Comparison of ENCODE assay signal across 17 cellular contexts in genomic region chr7:147412782-147413186, GRCh38.
A peak's percentile ranks its signal among the peaks of the same experiment; 100 is the strongest.
DNase-seq lines count a peak whose midpoint lies in the region; ATAC-seq and TF ChIP-seq lines count a peak whose summit lies in the region.
"Had no signal": no experiment of that assay in that cellular context is flagged by ENCODE, and none has a peak within 500 bp of the region (broad histone marks: within the 10 kb centered on the region; RNA-seq: fewer than 3 reads in every experiment).

No MANE protein-coding gene starts in this region.

- intact Hi-C loops in prostate gland (cut with DNase I) = no loop called here

- no peak for TF ChIP-seq POLR2A in prostate gland (IDR thresholded peaks at IDR 0.05)

- TF ChIP-seq CTCF in prostate gland (IDR thresholded peaks at IDR 0.05) = no peak

- H3K4me1 ChIP-seq in SJSA1 (replicated peaks) = peaks cover 44% of the 10 kb centered on the region
- H3K4me1 ChIP-seq in prostate gland (replicated peaks) = no peaks in the 10 kb centered on the region

- H3K27me3 ChIP-seq in SJSA1 (replicated peaks) (no peaks in the 10 kb centered on the region), prostate gland (replicated peaks; ENCODE audit: insufficient read depth) (no peaks in the 10 kb centered on the region)

- no peaks in the 10 kb centered on the region for H3K9me3 ChIP-seq in SJSA1 (replicated peaks)
- no peaks in the 10 kb centered on the region for H3K9me3 ChIP-seq in prostate gland

- DNase-seq in ELR (ENCODE audit: low read depth) = peak; percentile 88
- DNase-seq in SJSA1 (ENCODE audit: low read depth in 1 of 2, low spot score in 2 of 2) = peak; percentile 43 to 88
- DNase-seq in fibroblast of the conjunctiva (ENCODE audit: low read depth) = peak; percentile 74
- DNase-seq in skeletal muscle cell (ENCODE audit: low read depth) = peak; percentile 70
- DNase-seq in prostate gland (ENCODE audit: low spot score) = no peak
- no peak for DNase-seq in NCI-H1105 (lab: John Stamatoyannopoulos, UW)
- DNase-seq in NCI-H1694 treated with DMSO at 0.1 percent for 48 hours (lab: John Stamatoyannopoulos, UW) = no peak
- DNase-seq: activated CD8-positive, alpha-beta T cell treated with anti-CD3 and anti-CD28 coated beads, Interleukin-2, amount 10 ng/mL, durations not matched to agents 7 days and 5 days; activated naive CD4-positive, alpha-beta T cell treated with anti-CD3 and anti-CD28 coated beads, Interleukin-2, amount 10 ng/mL, durations not matched to agents 7 days and 5 days; cortex of kidney; head of caudate nucleus; KBM-7; NCI-H2107; stimulated activated CD4-positive, alpha-beta T cell treated with anti-CD3 and anti-CD28 coated beads, Interleukin-4, amount 100 ng/mL, for 24 hours; stimulated activated naive CD8-positive, alpha-beta T cell treated with anti-CD3 and anti-CD28 coated beads, Interleukin-15, amount 100 ng/mL, for 72 hours; T-helper 17 cell had no signal

- H3K4me3 ChIP-seq in SJSA1 (no peak overlapping the region), skeletal muscle cell (ENCODE audit: low read depth, low read length) (no peak overlapping the region), prostate gland (no peak overlapping the region)

- WGBS in prostate gland = 25% methylated on average over 3 of the region's 3 CpGs

- no peak for ATAC-seq in GM19452 (IDR thresholded peaks at IDR 0.05; ENCODE audit: unreplicated experiment)
- ATAC-seq: activated CD8-positive, alpha-beta T cell treated with anti-CD3 and anti-CD28 coated beads, Interleukin-2, amount 10 ng/mL, durations not matched to agents 7 days and 5 days; stimulated activated naive CD8-positive, alpha-beta T cell treated with anti-CD3 and anti-CD28 coated beads, Interleukin-15, amount 100 ng/mL, for 72 hours; T-helper 17 cell had no signal

- H3K36me3 ChIP-seq in SJSA1 = no peaks in the 10 kb centered on the region
- no peaks in the 10 kb centered on the region for H3K36me3 ChIP-seq in prostate gland

- H3K27ac ChIP-seq in SJSA1 = peak overlapping the region; percentile 99
- no peak overlapping the region for H3K27ac ChIP-seq in prostate gland

Comparison
In these comparisons a context has a peak if more than half of its experiments do, and no peak if none do; other contexts are left out.
1. DNase-seq: peak in ELR (single experiment), SJSA1 (2 of 2), fibroblast of the conjunctiva (single experiment) and skeletal muscle cell (single experiment); none in prostate gland (single experiment), NCI-H1105 (single experiment) and NCI-H1694 treated with DMSO at 0.1 percent for 48 hours (single experiment).